ENCODE assay signal across 2 cellular contexts in the genomic region with DNA sequence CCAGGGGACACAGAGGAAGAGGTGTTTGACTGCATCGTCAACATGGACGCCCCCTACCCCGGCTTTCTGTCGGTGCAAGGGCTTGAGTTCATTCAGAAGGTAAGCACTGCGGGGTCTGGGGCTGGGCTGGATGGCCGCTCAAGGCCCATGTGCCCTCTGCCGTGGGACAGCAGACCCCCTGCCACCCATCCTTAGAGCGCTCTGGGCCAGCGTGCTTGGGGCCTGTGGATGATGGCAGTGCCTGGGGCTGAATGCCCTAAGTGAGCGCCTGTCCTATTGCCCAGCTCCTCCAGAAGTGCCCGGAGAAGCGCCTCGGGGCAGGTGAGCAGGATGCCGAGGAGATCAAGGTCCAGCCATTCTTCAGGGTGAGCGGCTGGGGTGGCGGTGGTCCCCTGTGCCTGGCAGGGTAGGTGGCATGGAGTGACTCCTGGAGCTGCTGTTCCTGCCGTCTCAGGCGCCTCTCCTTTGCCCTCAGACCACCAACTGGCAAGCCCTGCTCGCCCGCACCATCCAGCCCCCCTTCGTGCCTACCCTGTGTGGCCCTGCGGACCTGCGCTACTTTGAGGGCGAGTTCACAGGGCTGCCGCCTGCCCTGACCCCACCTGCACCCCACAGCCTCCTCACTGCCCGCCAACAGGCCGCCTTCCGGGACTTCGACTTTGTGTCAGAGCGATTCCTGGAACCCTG.
TF ChIP-seq lines count a peak whose summit lies in the region.

No MANE protein-coding gene starts in this region.

TF ChIP-seq in GM23338, 12 proteins besides CTCF, POLR2A, EP300 and RAD21:
- TF ChIP-seq ZNF114 (CRISPR knock-in tag; IDR thresholded peaks at IDR 0.05) (no peak), POLR2AphosphoS5 (IDR thresholded peaks at IDR 0.05; ENCODE audit: low read depth) (no peak), NANOG (IDR thresholded peaks at IDR 0.05; ENCODE audit: borderline replicate concordance) (no peak), EZH2phosphoT487 (IDR thresholded peaks at IDR 0.05; ENCODE audit: unreplicated experiment) (no peak)

TF ChIP-seq in WTC11, 78 proteins besides CTCF, POLR2A, EP300 and RAD21:
- TF ChIP-seq RELA (CRISPR knock-in tag; IDR thresholded peaks at IDR 0.05; ENCODE audit: borderline replicate concordance) = no peak
- TF ChIP-seq, protein P1, sequence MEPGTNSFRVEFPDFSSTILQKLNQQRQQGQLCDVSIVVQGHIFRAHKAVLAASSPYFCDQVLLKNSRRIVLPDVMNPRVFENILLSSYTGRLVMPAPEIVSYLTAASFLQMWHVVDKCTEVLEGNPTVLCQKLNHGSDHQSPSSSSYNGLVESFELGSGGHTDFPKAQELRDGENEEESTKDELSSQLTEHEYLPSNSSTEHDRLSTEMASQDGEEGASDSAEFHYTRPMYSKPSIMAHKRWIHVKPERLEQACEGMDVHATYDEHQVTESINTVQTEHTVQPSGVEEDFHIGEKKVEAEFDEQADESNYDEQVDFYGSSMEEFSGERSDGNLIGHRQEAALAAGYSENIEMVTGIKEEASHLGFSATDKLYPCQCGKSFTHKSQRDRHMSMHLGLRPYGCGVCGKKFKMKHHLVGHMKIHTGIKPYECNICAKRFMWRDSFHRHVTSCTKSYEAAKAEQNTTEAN (CRISPR knock-in tag; IDR thresholded peaks at IDR 0.05) = no peak
- TF ChIP-seq MYBL2 (CRISPR knock-in tag; IDR thresholded peaks at IDR 0.05) = no peak
- TF ChIP-seq, protein P2, sequence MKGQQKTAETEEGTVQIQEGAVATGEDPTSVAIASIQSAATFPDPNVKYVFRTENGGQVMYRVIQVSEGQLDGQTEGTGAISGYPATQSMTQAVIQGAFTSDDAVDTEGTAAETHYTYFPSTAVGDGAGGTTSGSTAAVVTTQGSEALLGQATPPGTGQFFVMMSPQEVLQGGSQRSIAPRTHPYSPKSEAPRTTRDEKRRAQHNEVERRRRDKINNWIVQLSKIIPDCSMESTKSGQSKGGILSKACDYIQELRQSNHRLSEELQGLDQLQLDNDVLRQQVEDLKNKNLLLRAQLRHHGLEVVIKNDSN (CRISPR knock-in tag; IDR thresholded peaks at IDR 0.05) = no peak
- no peak for TF ChIP-seq NR3C1 (CRISPR knock-in tag; conservative IDR thresholded peaks at IDR 0.05; ENCODE audit: low read depth)
- TF ChIP-seq ZNF219 (CRISPR knock-in tag; IDR thresholded peaks at IDR 0.05; ENCODE audit: borderline replicate concordance) = no peak
- TF ChIP-seq, protein P3, sequence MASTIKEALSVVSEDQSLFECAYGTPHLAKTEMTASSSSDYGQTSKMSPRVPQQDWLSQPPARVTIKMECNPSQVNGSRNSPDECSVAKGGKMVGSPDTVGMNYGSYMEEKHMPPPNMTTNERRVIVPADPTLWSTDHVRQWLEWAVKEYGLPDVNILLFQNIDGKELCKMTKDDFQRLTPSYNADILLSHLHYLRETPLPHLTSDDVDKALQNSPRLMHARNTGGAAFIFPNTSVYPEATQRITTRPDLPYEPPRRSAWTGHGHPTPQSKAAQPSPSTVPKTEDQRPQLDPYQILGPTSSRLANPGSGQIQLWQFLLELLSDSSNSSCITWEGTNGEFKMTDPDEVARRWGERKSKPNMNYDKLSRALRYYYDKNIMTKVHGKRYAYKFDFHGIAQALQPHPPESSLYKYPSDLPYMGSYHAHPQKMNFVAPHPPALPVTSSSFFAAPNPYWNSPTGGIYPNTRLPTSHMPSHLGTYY (CRISPR knock-in tag; IDR thresholded peaks at IDR 0.05) = no peak
- TF ChIP-seq, protein P4, sequence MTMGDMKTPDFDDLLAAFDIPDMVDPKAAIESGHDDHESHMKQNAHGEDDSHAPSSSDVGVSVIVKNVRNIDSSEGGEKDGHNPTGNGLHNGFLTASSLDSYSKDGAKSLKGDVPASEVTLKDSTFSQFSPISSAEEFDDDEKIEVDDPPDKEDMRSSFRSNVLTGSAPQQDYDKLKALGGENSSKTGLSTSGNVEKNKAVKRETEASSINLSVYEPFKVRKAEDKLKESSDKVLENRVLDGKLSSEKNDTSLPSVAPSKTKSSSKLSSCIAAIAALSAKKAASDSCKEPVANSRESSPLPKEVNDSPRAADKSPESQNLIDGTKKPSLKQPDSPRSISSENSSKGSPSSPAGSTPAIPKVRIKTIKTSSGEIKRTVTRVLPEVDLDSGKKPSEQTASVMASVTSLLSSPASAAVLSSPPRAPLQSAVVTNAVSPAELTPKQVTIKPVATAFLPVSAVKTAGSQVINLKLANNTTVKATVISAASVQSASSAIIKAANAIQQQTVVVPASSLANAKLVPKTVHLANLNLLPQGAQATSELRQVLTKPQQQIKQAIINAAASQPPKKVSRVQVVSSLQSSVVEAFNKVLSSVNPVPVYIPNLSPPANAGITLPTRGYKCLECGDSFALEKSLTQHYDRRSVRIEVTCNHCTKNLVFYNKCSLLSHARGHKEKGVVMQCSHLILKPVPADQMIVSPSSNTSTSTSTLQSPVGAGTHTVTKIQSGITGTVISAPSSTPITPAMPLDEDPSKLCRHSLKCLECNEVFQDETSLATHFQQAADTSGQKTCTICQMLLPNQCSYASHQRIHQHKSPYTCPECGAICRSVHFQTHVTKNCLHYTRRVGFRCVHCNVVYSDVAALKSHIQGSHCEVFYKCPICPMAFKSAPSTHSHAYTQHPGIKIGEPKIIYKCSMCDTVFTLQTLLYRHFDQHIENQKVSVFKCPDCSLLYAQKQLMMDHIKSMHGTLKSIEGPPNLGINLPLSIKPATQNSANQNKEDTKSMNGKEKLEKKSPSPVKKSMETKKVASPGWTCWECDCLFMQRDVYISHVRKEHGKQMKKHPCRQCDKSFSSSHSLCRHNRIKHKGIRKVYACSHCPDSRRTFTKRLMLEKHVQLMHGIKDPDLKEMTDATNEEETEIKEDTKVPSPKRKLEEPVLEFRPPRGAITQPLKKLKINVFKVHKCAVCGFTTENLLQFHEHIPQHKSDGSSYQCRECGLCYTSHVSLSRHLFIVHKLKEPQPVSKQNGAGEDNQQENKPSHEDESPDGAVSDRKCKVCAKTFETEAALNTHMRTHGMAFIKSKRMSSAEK (CRISPR knock-in tag; IDR thresholded peaks at IDR 0.05; ENCODE audit: borderline replicate concordance) = no peak
- TF ChIP-seq SP1 (CRISPR knock-in tag; conservative IDR thresholded peaks at IDR 0.05) = no peak
- TF ChIP-seq JUN (CRISPR knock-in tag; IDR thresholded peaks at IDR 0.05) = no peak
- TF ChIP-seq GRHL2 (CRISPR knock-in tag; IDR thresholded peaks at IDR 0.05; ENCODE audit: insufficient replicate concordance, severe bottlenecking) = no peak
- TF ChIP-seq, protein P5, sequence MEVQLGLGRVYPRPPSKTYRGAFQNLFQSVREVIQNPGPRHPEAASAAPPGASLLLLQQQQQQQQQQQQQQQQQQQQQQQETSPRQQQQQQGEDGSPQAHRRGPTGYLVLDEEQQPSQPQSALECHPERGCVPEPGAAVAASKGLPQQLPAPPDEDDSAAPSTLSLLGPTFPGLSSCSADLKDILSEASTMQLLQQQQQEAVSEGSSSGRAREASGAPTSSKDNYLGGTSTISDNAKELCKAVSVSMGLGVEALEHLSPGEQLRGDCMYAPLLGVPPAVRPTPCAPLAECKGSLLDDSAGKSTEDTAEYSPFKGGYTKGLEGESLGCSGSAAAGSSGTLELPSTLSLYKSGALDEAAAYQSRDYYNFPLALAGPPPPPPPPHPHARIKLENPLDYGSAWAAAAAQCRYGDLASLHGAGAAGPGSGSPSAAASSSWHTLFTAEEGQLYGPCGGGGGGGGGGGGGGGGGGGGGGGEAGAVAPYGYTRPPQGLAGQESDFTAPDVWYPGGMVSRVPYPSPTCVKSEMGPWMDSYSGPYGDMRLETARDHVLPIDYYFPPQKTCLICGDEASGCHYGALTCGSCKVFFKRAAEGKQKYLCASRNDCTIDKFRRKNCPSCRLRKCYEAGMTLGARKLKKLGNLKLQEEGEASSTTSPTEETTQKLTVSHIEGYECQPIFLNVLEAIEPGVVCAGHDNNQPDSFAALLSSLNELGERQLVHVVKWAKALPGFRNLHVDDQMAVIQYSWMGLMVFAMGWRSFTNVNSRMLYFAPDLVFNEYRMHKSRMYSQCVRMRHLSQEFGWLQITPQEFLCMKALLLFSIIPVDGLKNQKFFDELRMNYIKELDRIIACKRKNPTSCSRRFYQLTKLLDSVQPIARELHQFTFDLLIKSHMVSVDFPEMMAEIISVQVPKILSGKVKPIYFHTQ (CRISPR knock-in tag; IDR thresholded peaks at IDR 0.05) = no peak
- no peak for TF ChIP-seq TP53 (CRISPR knock-in tag; IDR thresholded peaks at IDR 0.05)
- TF ChIP-seq, protein P6, sequence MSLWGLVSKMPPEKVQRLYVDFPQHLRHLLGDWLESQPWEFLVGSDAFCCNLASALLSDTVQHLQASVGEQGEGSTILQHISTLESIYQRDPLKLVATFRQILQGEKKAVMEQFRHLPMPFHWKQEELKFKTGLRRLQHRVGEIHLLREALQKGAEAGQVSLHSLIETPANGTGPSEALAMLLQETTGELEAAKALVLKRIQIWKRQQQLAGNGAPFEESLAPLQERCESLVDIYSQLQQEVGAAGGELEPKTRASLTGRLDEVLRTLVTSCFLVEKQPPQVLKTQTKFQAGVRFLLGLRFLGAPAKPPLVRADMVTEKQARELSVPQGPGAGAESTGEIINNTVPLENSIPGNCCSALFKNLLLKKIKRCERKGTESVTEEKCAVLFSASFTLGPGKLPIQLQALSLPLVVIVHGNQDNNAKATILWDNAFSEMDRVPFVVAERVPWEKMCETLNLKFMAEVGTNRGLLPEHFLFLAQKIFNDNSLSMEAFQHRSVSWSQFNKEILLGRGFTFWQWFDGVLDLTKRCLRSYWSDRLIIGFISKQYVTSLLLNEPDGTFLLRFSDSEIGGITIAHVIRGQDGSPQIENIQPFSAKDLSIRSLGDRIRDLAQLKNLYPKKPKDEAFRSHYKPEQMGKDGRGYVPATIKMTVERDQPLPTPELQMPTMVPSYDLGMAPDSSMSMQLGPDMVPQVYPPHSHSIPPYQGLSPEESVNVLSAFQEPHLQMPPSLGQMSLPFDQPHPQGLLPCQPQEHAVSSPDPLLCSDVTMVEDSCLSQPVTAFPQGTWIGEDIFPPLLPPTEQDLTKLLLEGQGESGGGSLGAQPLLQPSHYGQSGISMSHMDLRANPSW (CRISPR knock-in tag; conservative IDR thresholded peaks at IDR 0.05; ENCODE audit: low read depth) = no peak
- TF ChIP-seq, protein P7, sequence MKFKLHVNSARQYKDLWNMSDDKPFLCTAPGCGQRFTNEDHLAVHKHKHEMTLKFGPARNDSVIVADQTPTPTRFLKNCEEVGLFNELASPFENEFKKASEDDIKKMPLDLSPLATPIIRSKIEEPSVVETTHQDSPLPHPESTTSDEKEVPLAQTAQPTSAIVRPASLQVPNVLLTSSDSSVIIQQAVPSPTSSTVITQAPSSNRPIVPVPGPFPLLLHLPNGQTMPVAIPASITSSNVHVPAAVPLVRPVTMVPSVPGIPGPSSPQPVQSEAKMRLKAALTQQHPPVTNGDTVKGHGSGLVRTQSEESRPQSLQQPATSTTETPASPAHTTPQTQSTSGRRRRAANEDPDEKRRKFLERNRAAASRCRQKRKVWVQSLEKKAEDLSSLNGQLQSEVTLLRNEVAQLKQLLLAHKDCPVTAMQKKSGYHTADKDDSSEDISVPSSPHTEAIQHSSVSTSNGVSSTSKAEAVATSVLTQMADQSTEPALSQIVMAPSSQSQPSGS (CRISPR knock-in tag; IDR thresholded peaks at IDR 0.05; ENCODE audit: borderline replicate concordance, low read depth) = no peak
- TF ChIP-seq TCF7 (CRISPR knock-in tag; IDR thresholded peaks at IDR 0.05; ENCODE audit: low read depth) = no peak
- TF ChIP-seq IRF2 (CRISPR knock-in tag; IDR thresholded peaks at IDR 0.05; ENCODE audit: borderline replicate concordance, low read depth) = no peak
